In the genomic region with DNA sequence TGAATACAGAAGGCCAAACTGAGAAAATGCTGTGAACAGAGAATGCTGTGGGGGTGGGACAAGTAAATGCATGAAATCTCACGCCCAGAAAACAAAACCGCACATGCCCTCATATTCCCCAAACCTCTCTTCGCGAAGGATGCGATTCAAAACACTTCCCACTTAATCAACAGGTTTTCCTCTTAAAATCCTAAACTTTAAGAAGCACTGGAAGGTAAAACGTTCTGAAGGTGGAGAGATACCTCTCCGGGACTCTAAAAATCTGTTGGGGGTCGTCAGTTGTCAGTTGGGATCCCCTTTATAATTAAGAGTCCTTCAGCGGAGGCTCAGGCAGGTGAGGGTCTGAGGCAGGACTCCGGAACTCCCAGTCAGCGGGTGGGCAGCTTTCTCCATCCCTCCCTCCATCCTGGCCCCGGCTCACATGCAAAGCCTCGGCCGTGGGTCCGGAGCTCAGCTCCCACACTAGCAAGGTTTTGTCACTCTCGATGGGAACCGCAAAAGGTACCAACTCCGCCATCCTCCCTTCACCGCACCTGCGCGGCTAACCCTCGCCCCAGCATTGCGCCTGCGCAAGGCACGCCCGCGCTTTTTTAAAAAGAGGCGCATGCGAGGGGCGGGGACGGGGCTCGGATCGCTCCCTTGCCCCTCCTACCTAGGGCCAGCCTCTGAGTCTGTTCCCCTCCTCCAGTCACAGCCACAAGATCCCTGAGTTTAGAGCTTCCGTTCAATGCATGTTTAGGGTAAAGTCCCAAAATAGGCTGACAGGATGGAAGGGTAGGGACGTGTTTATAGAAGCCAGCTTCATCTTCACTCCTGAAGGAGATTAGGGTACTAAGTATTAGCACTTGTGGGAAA, we compare ENCODE assay signal across 8 cellular contexts. TPM values are rescaled to one million over a fixed set of nuclear protein-coding genes. Genes with fewer than 3 reads are reported as not detected.
A peak's percentile ranks its signal among the peaks of the same experiment; 100 is the strongest.
DNase-seq lines count a peak whose midpoint lies in the region; ATAC-seq, FAIRE-seq and TF ChIP-seq lines count a peak whose summit lies in the region.

A gene with protein sequence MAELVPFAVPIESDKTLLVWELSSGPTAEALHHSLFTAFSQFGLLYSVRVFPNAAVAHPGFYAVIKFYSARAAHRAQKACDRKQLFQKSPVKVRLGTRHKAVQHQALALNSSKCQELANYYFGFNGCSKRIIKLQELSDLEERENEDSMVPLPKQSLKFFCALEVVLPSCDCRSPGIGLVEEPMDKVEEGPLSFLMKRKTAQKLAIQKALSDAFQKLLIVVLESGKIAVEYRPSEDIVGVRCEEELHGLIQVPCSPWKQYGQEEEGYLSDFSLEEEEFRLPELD (minus strand): TSS at position 563 of the 855 bp plus-strand sequence. CDS start 46 bp downstream, at position 517.

- ATAC-seq in HG02973 (IDR thresholded peaks at IDR 0.05; ENCODE audit: unreplicated experiment) (peak; percentile 67), HG03342 (IDR thresholded peaks at IDR 0.05; ENCODE audit: unreplicated experiment) (no peak)

- H3K36me3 ChIP-seq in breast epithelium (no peaks in the 10 kb centered on the region), keratinocyte (ENCODE audit: control insufficient read depth in 2 of 2, extremely low read depth in 1 of 2, insufficient read depth in 2 of 2, low read length in 2 of 2) (no peaks in the 10 kb centered on the region)

- dilution Hi-C loops in keratinocyte (cut with MboI; ENCODE audit: extremely low pct_ligation_motif_present, low sequenced_read_pairs): no loop called here

- no peaks in the 10 kb centered on the region for H3K79me2 ChIP-seq in keratinocyte (ENCODE audit: control insufficient read depth, insufficient read depth, low read length)

- in situ Hi-C loops in G401 (cut with HindIII; ENCODE audit: low sequenced_read_pairs): no loop called here

- intact Hi-C loops in breast epithelium (cut with DNase I; ENCODE audit: low total_unique reads): no loop called here

- peak within 1 kb of the TSS; percentile 22 to 65 (median 55) for H3K4me3 ChIP-seq in breast epithelium
- H3K4me3 ChIP-seq in keratinocyte (ENCODE audit: control insufficient read depth in 2 of 3, extremely low read depth in 1 of 3, insufficient read depth in 2 of 3, low read depth in 1 of 3, low read length in 3 of 3): peak within 1 kb of the TSS; percentile 56 to 80 (median 63)

- peak; percentile 55 for DNase-seq in G401 (ENCODE audit: low spot score)
- DNase-seq in NCI-H2171 treated with DMSO at 0.1 percent for 48 hours (lab: John Stamatoyannopoulos, UW): peak; percentile 93
- DNase-seq in breast epithelium (ENCODE audit: low spot score in 2 of 2): peak in 1 of 2 donors; percentile 19
- peak; percentile 11 for DNase-seq in keratinocyte (ENCODE audit: low read depth, low spot score)
- peak; percentile 37 to 59 for DNase-seq in stimulated activated CD4-positive, alpha-beta T cell treated with anti-CD3 and anti-CD28 coated beads, Interleukin-1b, Interleukin-23, amount 100 ng/mL, for 1 hour (ENCODE audit: low read depth in 2 of 2)

- peak within 1 kb of the TSS; percentile 69 for H3K4me2 ChIP-seq in keratinocyte (ENCODE audit: control insufficient read depth, extremely low read depth, insufficient read depth, low read depth, low read length)

- H3K9me3 ChIP-seq in breast epithelium: no peaks in the 10 kb centered on the region
- no peaks in the 10 kb centered on the region for H3K9me3 ChIP-seq in keratinocyte (ENCODE audit: control insufficient read depth, low read depth, low read length)

- H3K9me1 ChIP-seq in keratinocyte (ENCODE audit: control insufficient read depth, extremely low read depth, insufficient read depth, low read length): no peaks in the 10 kb centered on the region

- H2AFZ ChIP-seq in keratinocyte (ENCODE audit: control insufficient read depth, low read length): peak within 1 kb of the TSS; percentile 97

- H3K27ac ChIP-seq in VCaP (peak within 1 kb of the TSS; percentile 67), breast epithelium (no peak within 1 kb of the TSS), keratinocyte (ENCODE audit: control insufficient read depth, insufficient read depth, low read length) (no peak within 1 kb of the TSS)

- H3K27me3 ChIP-seq in breast epithelium: no peaks in the 10 kb centered on the region
- H3K27me3 ChIP-seq in keratinocyte (ENCODE audit: control insufficient read depth, extremely low read depth, insufficient read depth, low read length): no peaks in the 10 kb centered on the region

- H4K20me1 ChIP-seq in keratinocyte (ENCODE audit: control insufficient read depth, extremely low read depth, insufficient read depth, low read length): no peaks in the 10 kb centered on the region

- no peak for TF ChIP-seq POLR2A in breast epithelium (IDR thresholded peaks at IDR 0.05)

- peak within 1 kb of the TSS; percentile 25 for H3K9ac ChIP-seq in keratinocyte (ENCODE audit: control insufficient read depth, extremely low read depth, insufficient read depth, low read length)

- peaks cover 0 to 8% of the 10 kb centered on the region in 2 donors for H3K4me1 ChIP-seq in breast epithelium
- H3K4me1 ChIP-seq in keratinocyte (ENCODE audit: control insufficient read depth, extremely low read depth, insufficient read depth, low read length): peaks cover 3% of the 10 kb centered on the region

- TF ChIP-seq CTCF in VCaP (conservative IDR thresholded peaks at IDR 0.05) (no peak), breast epithelium (IDR thresholded peaks at IDR 0.05) (no peak), keratinocyte (optimal IDR thresholded peaks at IDR 0.05 in 1 of 3, IDR thresholded peaks at IDR 0.05 in 1 of 3, conservative IDR thresholded peaks at IDR 0.05 in 1 of 3; ENCODE audit: extremely low read depth in 1 of 3, insufficient read depth in 2 of 3, low read length in 3 of 3) (no peak)

- FAIRE-seq in keratinocyte (lab: Jason Lieb, UNC): no peak

RNA-seq across cellular contexts. Expression of the gene that starts here (rescaled TPM):
- total RNA-seq in G401 (2014; rRNA removed; shearing (Covaris generic)): 2.2 and 4.7 TPM in 2 replicates
- total RNA-seq in breast epithelium: not detected
- polyA plus RNA-seq in keratinocyte: 0.40 to 1.1 TPM (median 0.87 TPM) in 3 replicates
- polyA plus RNA-seq in keratinocyte (2011; ENCODE audit: low read depth): not detected
- polyA plus RNA-seq in keratinocyte (2011; cell fraction: cytosol; rRNA removed): 0.39 and 0.45 TPM in 2 replicates
- 0.18 and 0.21 TPM in 2 replicates for polyA plus RNA-seq in keratinocyte (2011; cell fraction: nucleus; rRNA removed)
- 0.47 and 1.2 TPM in 2 replicates for polyA plus RNA-seq in keratinocyte (2012; ENCODE audit: low replicate concordance)
- 0.36 to 0.76 TPM in 2 of 3 replicates, not detected in the other for polyA minus RNA-seq in keratinocyte
- not detected for polyA minus RNA-seq in keratinocyte (2011; cell fraction: cytosol; rRNA and poly(A)+ RNA removed)
- not detected in 2 replicates for polyA minus RNA-seq in keratinocyte (2011; cell fraction: nucleus; rRNA and poly(A)+ RNA removed)
